Comparison of ENCODE assay signal across 16 cellular contexts in the genomic region with DNA sequence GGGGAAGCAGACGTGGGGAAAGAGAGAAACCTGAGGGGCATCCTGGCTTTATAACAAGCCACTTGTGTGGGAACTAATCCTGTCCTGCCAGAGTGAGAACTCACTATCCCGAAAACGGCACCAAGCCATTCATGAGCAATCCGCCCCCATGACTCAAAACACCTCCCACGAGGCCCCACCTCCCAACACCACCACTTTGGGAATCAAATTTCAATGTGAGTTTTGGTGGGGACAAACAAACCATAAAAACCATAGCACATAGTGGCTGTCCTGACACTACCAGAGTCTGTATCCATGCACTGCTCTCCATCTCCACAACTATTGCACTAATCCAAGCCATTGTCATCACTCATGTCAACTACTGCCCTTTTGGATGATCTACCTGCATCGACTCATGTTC. TPM values are rescaled to one million over a fixed set of nuclear protein-coding genes. Genes with fewer than 3 reads are reported as not detected.
DNase-seq lines count a peak whose midpoint lies in the region; ATAC-seq, FAIRE-seq and TF ChIP-seq lines count a peak whose summit lies in the region.
"Had no signal": no experiment of that assay in that cellular context is flagged by ENCODE, and none has a peak within 500 bp of the region (broad histone marks: within the 10 kb centered on the region; RNA-seq: fewer than 3 reads in every experiment).

No MANE protein-coding gene starts in this region.

- no TSS peak for BruUV-seq in K562 (replicated peaks; lab: Mats Ljungman, UMichigan)

- H4K20me1 ChIP-seq in K562 (replicated peaks; ENCODE audit: control insufficient read depth, insufficient read depth, low read length) = no peaks in the 10 kb centered on the region
- H4K20me1 ChIP-seq: BLaER1 treated with 17β-estradiol and CSF1 and Interleukin-3, amounts not matched to agents 10 nM and 100 nM had no signal

- TF ChIP-seq RAD21 in K562 (CRISPR knock-in tag; conservative IDR thresholded peaks at IDR 0.05 in 1 of 2, IDR thresholded peaks at IDR 0.05 in 1 of 2) = no peak

- ATAC-seq in K562 (peak; percentile 41; the same call in 1 of the 3 replicates), GM21526 (IDR thresholded peaks at IDR 0.05; ENCODE audit: low FRiP score, unreplicated experiment) (no peak)
- ATAC-seq: CD8-positive, alpha-beta T cell had no signal

- TF ChIP-seq CTCF in HEK293 (tag by site-specific recombination; IDR thresholded peaks at IDR 0.05) = no peak
- no peak for TF ChIP-seq CTCF in K562 (IDR thresholded peaks at IDR 0.05 in 2 of 3, conservative IDR thresholded peaks at IDR 0.05 in 1 of 3; ENCODE audit: insufficient read depth in 2 of 3, low read depth in 1 of 3, low read length in 3 of 3)

- no peak overlapping the region for H3K4me2 ChIP-seq in K562 (ENCODE audit: insufficient read depth, low read length)
- H3K4me2 ChIP-seq: BLaER1 treated with 17β-estradiol and CSF1 and Interleukin-3, amounts not matched to agents 10 nM and 100 nM had no signal

- WGBS in K562 (ENCODE audit: insufficient coverage, low coverage, missing lambda C conversion rate) = 4% methylated on average over 5 of the region's 6 CpGs
- 74 to 90% (median 79%) methylated on average over 6 of the region's 6 CpGs for WGBS in small intestine, 3 donors

- H3K4me1 ChIP-seq in HEK293 (ENCODE audit: control insufficient read depth, insufficient read depth, low read length) (no peaks in the 10 kb centered on the region), SJCRH30 (peaks cover 4% of the 10 kb centered on the region), K562 (replicated peaks in 1 of 2; ENCODE audit: control insufficient read depth in 2 of 2, insufficient read depth in 2 of 2, low read length in 2 of 2) (no peaks in the 10 kb centered on the region), small intestine (ENCODE audit: control insufficient read depth in 2 of 2, insufficient read depth in 1 of 2, low read depth in 1 of 2, low read length in 1 of 2) (no peaks in the 10 kb centered on the region)
- H3K4me1 ChIP-seq: BLaER1 treated with 17β-estradiol and CSF1 and Interleukin-3, amounts not matched to agents 10 nM and 100 nM had no signal

- TF ChIP-seq EP300 in K562 (IDR thresholded peaks at IDR 0.05; ENCODE audit: low read length) = no peak

- intact Hi-C loops in K562 (cut with micrococcal nuclease) = no loop called here

- FAIRE-seq in K562 (lab: Jason Lieb, UNC) = no peak
- no peak for FAIRE-seq in small intestine (lab: Jason Lieb, UNC)
- FAIRE-seq: GM12892, H1 had no signal

- H3K27ac ChIP-seq in HEK293 (ENCODE audit: extremely low read depth, low read depth, low read length) = no peak overlapping the region
- H3K27ac ChIP-seq in SJCRH30 = no peak overlapping the region
- H3K27ac ChIP-seq in K562 (ENCODE audit: extremely low read depth, low read depth, low read length) = no peak overlapping the region
- no peak overlapping the region for H3K27ac ChIP-seq in small intestine (ENCODE audit: low read depth in 1 of 2, low read length in 1 of 2)
- H3K27ac ChIP-seq: BLaER1 treated with 17β-estradiol and CSF1 and Interleukin-3, amounts not matched to agents 10 nM and 100 nM had no signal

- POLR2A ChIA-PET in HEK293 (lab: Yijun Ruan, JAX) (interaction anchor here (0.6 kb wide), 1 partner anchor 28 kb away, joined by 5 read pairs; no protein-coding TSS in a partner anchor), K562 (lab: Yijun Ruan, JAX) (interaction anchor here (0.6 kb wide), 1 partner anchor 307 kb away, joined by 3 read pairs; no protein-coding TSS in a partner anchor)

- H3K9ac ChIP-seq in K562 (ENCODE audit: insufficient read depth in 1 of 2, low read depth in 2 of 2, low read length in 2 of 2) = no peak overlapping the region
- H3K9ac ChIP-seq: BLaER1 treated with 17β-estradiol and CSF1 and Interleukin-3, amounts not matched to agents 10 nM and 100 nM had no signal

- CTCF ChIA-PET in HEK293 (lab: Yijun Ruan, JAX) (interaction anchor here (0.6 kb wide), 1 partner anchor 575 kb away, joined by 5 read pairs; no protein-coding TSS in a partner anchor), K562 (lab: Yijun Ruan, JAX; ENCODE audit: low intra/inter-chr PET ratio) (no interaction called here)

- H3K9me3 ChIP-seq in HEK293 (ENCODE audit: control insufficient read depth, insufficient read depth, low read depth, low read length) (no peaks in the 10 kb centered on the region), SJCRH30 (replicated peaks) (no peaks in the 10 kb centered on the region), K562 (replicated peaks; ENCODE audit: control insufficient read depth, insufficient read depth, low read depth, low read length) (no peaks in the 10 kb centered on the region), small intestine (ENCODE audit: control insufficient read depth, low read depth) (no peaks in the 10 kb centered on the region)
- H3K9me3 ChIP-seq: BLaER1 treated with 17β-estradiol and CSF1 and Interleukin-3, amounts not matched to agents 10 nM and 100 nM had no signal

- H3K36me3 ChIP-seq in HEK293 (ENCODE audit: control insufficient read depth in 2 of 2, insufficient read depth in 1 of 2, low read length in 2 of 2) (no peaks in the 10 kb centered on the region), SJCRH30 (no peaks in the 10 kb centered on the region), K562 (ENCODE audit: control insufficient read depth, insufficient read depth, low read length) (no peaks in the 10 kb centered on the region), small intestine (ENCODE audit: control insufficient read depth in 2 of 2, insufficient read depth in 2 of 2, low read length in 2 of 2) (no peaks in the 10 kb centered on the region)
- H3K36me3 ChIP-seq: BLaER1 treated with 17β-estradiol and CSF1 and Interleukin-3, amounts not matched to agents 10 nM and 100 nM had no signal

- DNase-seq in SJCRH30 = peak; percentile 30 to 41
- DNase-seq in K562 (ENCODE audit: extremely low read depth in 1 of 4, low spot score in 3 of 4) = peak in 1 of 4 experiments; percentile 10
- DNase-seq in anterior cingulate cortex (lab: John Stamatoyannopoulos, UW) = no peak
- DNase-seq in small intestine = no peak
- DNase-seq in activated gamma-delta T cell treated with Interleukin-2 at 50 U/mL for 16 hours = no peak
- DNase-seq: Calu3; CD8-positive, alpha-beta T cell; DND-41; GDM1; H9 had no signal

- H3K4me3 ChIP-seq in HEK293 (ENCODE audit: low read depth, low read length) = no peak overlapping the region
- H3K4me3 ChIP-seq in SJCRH30 = no peak overlapping the region
- no peak overlapping the region for H3K4me3 ChIP-seq in K562
- no peak overlapping the region for H3K4me3 ChIP-seq in small intestine (ENCODE audit: low read depth in 1 of 2, low read length in 2 of 2)
- H3K4me3 ChIP-seq: BLaER1 treated with 17β-estradiol and CSF1 and Interleukin-3, amounts not matched to agents 10 nM and 100 nM had no signal

- in situ Hi-C loops in K562 (cut with MboI) = no loop called here

- H3K27me3 ChIP-seq in SJCRH30 (no peaks in the 10 kb centered on the region), K562 (ENCODE audit: control insufficient read depth in 2 of 2, insufficient read depth in 2 of 2, low read length in 2 of 2) (no peaks in the 10 kb centered on the region), small intestine (ENCODE audit: control insufficient read depth in 2 of 2, insufficient read depth in 2 of 2, low read length in 2 of 2) (no peaks in the 10 kb centered on the region)
- H3K27me3 ChIP-seq: BLaER1 treated with 17β-estradiol and CSF1 and Interleukin-3, amounts not matched to agents 10 nM and 100 nM had no signal

- H3K79me2 ChIP-seq in K562 (ENCODE audit: control insufficient read depth, insufficient read depth, low read length) = no peaks in the 10 kb centered on the region

- no peak for TF ChIP-seq POLR2A in K562 (conservative IDR thresholded peaks at IDR 0.05)

- no peak overlapping the region; the same call in 1 of the 2 replicates for H2AFZ ChIP-seq in K562 (ENCODE audit: low read depth, low read length)

- H3K9me1 ChIP-seq in K562 (ENCODE audit: control insufficient read depth, insufficient read depth, low read length) = no peaks in the 10 kb centered on the region

RNA-seq across cellular contexts. Expression of a gene that starts 28.5 kb away (rescaled TPM):
- 70.9 and 73.8 TPM in 2 replicates for total RNA-seq in SJCRH30 (2014; rRNA removed; shearing (Covaris generic))
- total RNA-seq in K562 (2011; cell fraction: chromatin; rRNA removed; ENCODE audit: low replicate concordance) = 62.2 and 67.3 TPM in 2 replicates
- 20.0 and 24.9 TPM in 2 replicates for total RNA-seq in K562 (2011; cell fraction: nucleolus; rRNA removed)
- total RNA-seq in K562 (2011; cell fraction: nucleoplasm; rRNA removed) = 38.7 and 66.8 TPM in 2 replicates
- total RNA-seq in K562 (2014; rRNA removed) (33.7 and 39.9 TPM in 2 replicates), K562 (2014; rRNA removed; fragmentation: Illumina TruSeq; extraction: Trizol) (36.2 and 37.8 TPM in 2 replicates), K562 (2015; rRNA removed; fragmentation: Illumina TruSeq; extraction: Trizol) (37.8 and 41.1 TPM in 2 replicates), K562 (2021) (37.7 and 37.8 TPM in 2 replicates)
- polyA plus RNA-seq in K562 (2011; rRNA removed) (54.6 and 85.4 TPM in 2 replicates), K562 (2014; fragmentation: Illumina TruSeq; extraction: Trizol) (51.8 and 67.0 TPM in 2 replicates), K562 (2014; fragmentation: Nextera tagmentation; extraction: Ambion mirVana) (10 to 100 TPM in 1 of 2 experiments, 1 to 10 TPM in 1; 8.4 to 12.2 TPM), K562 (2014; rRNA removed) (29.0 and 35.3 TPM in 2 replicates), small intestine (1 to 10 TPM; 3.6 to 8.4 (median 5.4) TPM)
- 57.5 and 94.0 TPM in 2 replicates for polyA plus RNA-seq in K562 (2011; cell fraction: cytosol; rRNA removed)
- polyA plus RNA-seq in K562 (2011; cell fraction: nucleus; rRNA removed) = 46.0 and 56.9 TPM in 2 replicates
- 31.8 and 66.7 TPM in 2 replicates for polyA plus RNA-seq in K562 (2012)
- 114 and 136 TPM in 2 replicates for polyA minus RNA-seq in K562 (2011; rRNA and poly(A)+ RNA removed)
- polyA minus RNA-seq in K562 (2011; cell fraction: cytosol; rRNA and poly(A)+ RNA removed) = 53.4 and 56.8 TPM in 2 replicates
- polyA minus RNA-seq in K562 (2011; cell fraction: nucleus; rRNA and poly(A)+ RNA removed) = 12.5 and 39.9 TPM in 2 replicates

RNA-seq across cellular contexts. Expression of a gene that starts 36.9 kb away (rescaled TPM):
- total RNA-seq in SJCRH30 (2014; rRNA removed; shearing (Covaris generic)) = not detected in 2 replicates
- not detected in 2 replicates for total RNA-seq in K562 (2011; cell fraction: chromatin; rRNA removed; ENCODE audit: low replicate concordance)
- not detected in 2 replicates for total RNA-seq in K562 (2011; cell fraction: nucleolus; rRNA removed)
- not detected in 2 replicates for total RNA-seq in K562 (2011; cell fraction: nucleoplasm; rRNA removed)
- 0.20 TPM in 1 of 2 replicates, not detected in the other for total RNA-seq in K562 (2014; rRNA removed)
- total RNA-seq in K562 (2014; rRNA removed; fragmentation: Illumina TruSeq; extraction: Trizol) = not detected in 2 replicates
- total RNA-seq in K562 (2015; rRNA removed; fragmentation: Illumina TruSeq; extraction: Trizol) = 0.15 TPM in 1 of 2 replicates, not detected in the other
- total RNA-seq in K562 (2021) = not detected in 2 replicates
- 0.11 and 0.13 TPM in 2 replicates for polyA plus RNA-seq in K562 (2011; rRNA removed)
- 0.12 and 0.16 TPM in 2 replicates for polyA plus RNA-seq in K562 (2011; cell fraction: cytosol; rRNA removed)
- 0.08 TPM in 1 of 2 replicates, not detected in the other for polyA plus RNA-seq in K562 (2011; cell fraction: nucleus; rRNA removed)
- 0.10 and 0.18 TPM in 2 replicates for polyA plus RNA-seq in K562 (2012)
- not detected in 2 replicates for polyA plus RNA-seq in K562 (2014; fragmentation: Illumina TruSeq; extraction: Trizol)
- polyA plus RNA-seq in K562 (2014; fragmentation: Nextera tagmentation; extraction: Ambion mirVana) = not detected
- polyA plus RNA-seq in K562 (2014; rRNA removed) = 0.15 and 0.29 TPM in 2 replicates
- polyA minus RNA-seq in K562 (2011; rRNA and poly(A)+ RNA removed) = not detected in 2 replicates
- not detected in 2 replicates for polyA minus RNA-seq in K562 (2011; cell fraction: cytosol; rRNA and poly(A)+ RNA removed)
- polyA minus RNA-seq in K562 (2011; cell fraction: nucleus; rRNA and poly(A)+ RNA removed) = not detected in 2 replicates
- 1 to 10 TPM; 3.3 to 5.4 (median 4.5) TPM for polyA plus RNA-seq in small intestine
- total RNA-seq: A172, Calu3 had no signal

Comparison
In these comparisons a context has a peak if more than half of its experiments do, and no peak if none do; other contexts are left out.
1. DNase-seq: peak in SJCRH30 (2 of 2); none in anterior cingulate cortex (0 of 58), small intestine (single experiment) and activated gamma-delta T cell treated with Interleukin-2 at 50 U/mL for 16 hours (single experiment).